Comparison of ENCODE assay signal across 1 cellular context in genomic region chr4:2469192-2469984, GRCh38.
TF ChIP-seq lines count a peak whose summit lies in the region.

No MANE protein-coding gene starts in this region.

TF ChIP-seq in HepG2, 621 proteins besides CTCF, POLR2A, EP300 and RAD21 (continued from another document):
- TF ChIP-seq RERE (CRISPR knock-in tag; IDR thresholded peaks at IDR 0.05; ENCODE audit: low read depth) (no peak), MTERF4 (CRISPR knock-in tag; IDR thresholded peaks at IDR 0.05) (peak; percentile 64; the same call in 1 of the 2 replicates), GATAD2A (CRISPR knock-in tag; IDR thresholded peaks at IDR 0.05) (no peak), REL (CRISPR knock-in tag; conservative IDR thresholded peaks at IDR 0.05) (no peak), ZNF431 (CRISPR knock-in tag; IDR thresholded peaks at IDR 0.05; ENCODE audit: borderline replicate concordance, low read depth) (0 out of 2 replicates have a peak, but pooled peaks have one; percentile 24), BCL6 (CRISPR knock-in tag; IDR thresholded peaks at IDR 0.05) (peak; percentile 37; the same call in 1 of the 2 replicates), ZNF30 (CRISPR knock-in tag; IDR thresholded peaks at IDR 0.05) (no peak), NONO (IDR thresholded peaks at IDR 0.05) (no peak), NONO (CRISPR knock-in tag; conservative IDR thresholded peaks at IDR 0.05) (0 out of 2 replicates have a peak, but pooled peaks have one; percentile 26), MBNL3 (CRISPR knock-in tag; conservative IDR thresholded peaks at IDR 0.05) (no peak), RFX3 (CRISPR knock-in tag; IDR thresholded peaks at IDR 0.05) (no peak), EED (CRISPR knock-in tag; IDR thresholded peaks at IDR 0.05) (peak; percentile 21), REPIN1 (CRISPR knock-in tag; IDR thresholded peaks at IDR 0.05; ENCODE audit: borderline replicate concordance, low read depth) (0 out of 2 replicates have a peak, but pooled peaks have one; percentile 41), ZNF761 (CRISPR knock-in tag; conservative IDR thresholded peaks at IDR 0.05) (no peak; the same call in 1 of the 2 replicates), ZNF781 (CRISPR knock-in tag; IDR thresholded peaks at IDR 0.05; ENCODE audit: borderline replicate concordance, not compliant biosample characterization) (no peak), SAP130 (CRISPR knock-in tag; IDR thresholded peaks at IDR 0.05; ENCODE audit: low read depth) (peak; percentile 69), GABPB1 (CRISPR knock-in tag; IDR thresholded peaks at IDR 0.05) (peak; percentile 60), ZBTB26 (CRISPR knock-in tag; IDR thresholded peaks at IDR 0.05; ENCODE audit: borderline replicate concordance) (peak; percentile 60; the same call in 1 of the 2 replicates), E2F1 (CRISPR knock-in tag; IDR thresholded peaks at IDR 0.05) (no peak), GATA4 (IDR thresholded peaks at IDR 0.05; ENCODE audit: borderline replicate concordance, low read depth) (no peak), POGK (CRISPR knock-in tag; conservative IDR thresholded peaks at IDR 0.05) (peak; percentile 12; the same call in 1 of the 2 replicates), RELA (CRISPR knock-in tag; IDR thresholded peaks at IDR 0.05) (no peak), IKZF4 (CRISPR knock-in tag; IDR thresholded peaks at IDR 0.05; ENCODE audit: borderline replicate concordance, low read depth, not compliant biosample characterization) (no peak), ETV6 (CRISPR knock-in tag; conservative IDR thresholded peaks at IDR 0.05) (no peak), ZSCAN29 (CRISPR knock-in tag; conservative IDR thresholded peaks at IDR 0.05) (0 out of 2 replicates have a peak, but pooled peaks have one; percentile 56), MYPOP (CRISPR knock-in tag; IDR thresholded peaks at IDR 0.05) (peak; percentile 24; the same call in 1 of the 2 replicates), ZNF10 (CRISPR knock-in tag; IDR thresholded peaks at IDR 0.05; ENCODE audit: borderline replicate concordance, low read depth) (no peak), ZBTB20 (CRISPR knock-in tag; IDR thresholded peaks at IDR 0.05; ENCODE audit: borderline replicate concordance, low read depth) (no peak), PRPF4 (IDR thresholded peaks at IDR 0.05; ENCODE audit: low read depth, low read length, poor library complexity, severe bottlenecking) (no peak), RARA (CRISPR knock-in tag; IDR thresholded peaks at IDR 0.05) (peak; percentile 40; the same call in 1 of the 2 replicates), UBTF (CRISPR knock-in tag; IDR thresholded peaks at IDR 0.05) (peak; percentile 56; the same call in 1 of the 2 replicates), MYC (CRISPR knock-in tag; IDR thresholded peaks at IDR 0.05; ENCODE audit: borderline replicate concordance) (peak; percentile 39; the same call in 1 of the 2 replicates), ZNF143 (CRISPR knock-in tag; IDR thresholded peaks at IDR 0.05) (no peak), ZNF543 (CRISPR knock-in tag; IDR thresholded peaks at IDR 0.05) (peak; percentile 53), KDM1A (CRISPR knock-in tag; IDR thresholded peaks at IDR 0.05) (no peak), ZNF737 (CRISPR knock-in tag; IDR thresholded peaks at IDR 0.05; ENCODE audit: borderline replicate concordance) (no peak), ZNF678 (CRISPR knock-in tag; IDR thresholded peaks at IDR 0.05) (no peak), KLF16 (CRISPR knock-in tag; IDR thresholded peaks at IDR 0.05) (peak in 1 of 2 experiments; percentile 10; a peak in 1 of 4 replicates), SNAPC5 (CRISPR knock-in tag; IDR thresholded peaks at IDR 0.05; ENCODE audit: borderline replicate concordance) (peak; percentile 32; the same call in 1 of the 2 replicates), ZNF75D (CRISPR knock-in tag; IDR thresholded peaks at IDR 0.05; ENCODE audit: borderline replicate concordance) (0 out of 2 replicates have a peak, but pooled peaks have one; percentile 12), CAMTA2 (CRISPR knock-in tag; IDR thresholded peaks at IDR 0.05; ENCODE audit: borderline replicate concordance) (no peak), ZNF569 (CRISPR knock-in tag; IDR thresholded peaks at IDR 0.05; ENCODE audit: borderline replicate concordance) (no peak), HDAC6 (IDR thresholded peaks at IDR 0.05; ENCODE audit: low read depth, low read length) (no peak), ZNF33A (CRISPR knock-in tag; IDR thresholded peaks at IDR 0.05; ENCODE audit: borderline replicate concordance) (no peak), TEAD3 (CRISPR knock-in tag; optimal IDR thresholded peaks at IDR 0.05; ENCODE audit: borderline replicate concordance) (peak; percentile 21), KDM3A (CRISPR knock-in tag; IDR thresholded peaks at IDR 0.05; ENCODE audit: low read depth) (no peak), ZNF740 (CRISPR knock-in tag; IDR thresholded peaks at IDR 0.05) (no peak), ZMAT3 (CRISPR knock-in tag; conservative IDR thresholded peaks at IDR 0.05) (peak; percentile 86; the same call in 1 of the 2 replicates)
